10 cellular contexts compared by ENCODE assay signal in genomic region chr16:24977673-24978065, GRCh38. TPM values are rescaled to one million over a fixed set of nuclear protein-coding genes. Genes with fewer than 3 reads are reported as not detected.
A peak's percentile ranks its signal among the peaks of the same experiment; 100 is the strongest.
DNase-seq lines count a peak whose midpoint lies in the region; ATAC-seq and TF ChIP-seq lines count a peak whose summit lies in the region.
"Had no signal": no experiment of that assay in that cellular context is flagged by ENCODE, and none has a peak within 500 bp of the region (broad histone marks: within the 10 kb centered on the region; RNA-seq: fewer than 3 reads in every experiment).

No MANE protein-coding gene starts in this region.

- no peaks in the 10 kb centered on the region for H3K9me3 Mint-ChIP-seq in osteocyte (ENCODE audit: unreplicated experiment)

- no peaks in the 10 kb centered on the region for H4K20me1 ChIP-seq in fibroblast of lung (ENCODE audit: control insufficient read depth, extremely low read depth, insufficient read depth, low read length)

- no peak overlapping the region for H2AFZ ChIP-seq in fibroblast of lung (ENCODE audit: low read length)

- no peak for TF ChIP-seq CTCF in BJ (IDR thresholded peaks at IDR 0.05; ENCODE audit: insufficient read depth, low read depth, low read length)
- TF ChIP-seq CTCF in fibroblast of lung (conservative IDR thresholded peaks at IDR 0.05 in 1 of 2, IDR thresholded peaks at IDR 0.05 in 1 of 2; ENCODE audit: low read depth in 1 of 2, low read length in 2 of 2): no peak
- no peak for TF ChIP-seq CTCF in osteocyte (IDR thresholded peaks at IDR 0.05)

- ATAC-seq in GM18520 (IDR thresholded peaks at IDR 0.05; ENCODE audit: unreplicated experiment) (no peak), HG02678 (IDR thresholded peaks at IDR 0.05; ENCODE audit: unreplicated experiment) (no peak)

- no peaks in the 10 kb centered on the region for H3K9me3 ChIP-seq in fibroblast of lung (ENCODE audit: control insufficient read depth, insufficient read depth, low read depth, low read length)

- H3K36me3 ChIP-seq in BJ (ENCODE audit: control insufficient read depth, insufficient read depth, low read length) (peaks cover 12% of the 10 kb centered on the region), fibroblast of lung (ENCODE audit: control insufficient read depth, insufficient read depth, low read length) (peaks cover 12% of the 10 kb centered on the region)

- no peaks in the 10 kb centered on the region for H3K27me3 ChIP-seq in BJ (ENCODE audit: control insufficient read depth, insufficient read depth, low read length)
- no peaks in the 10 kb centered on the region for H3K27me3 ChIP-seq in fibroblast of lung (ENCODE audit: control insufficient read depth, insufficient read depth, low read length)

- H3K36me3 Mint-ChIP-seq in osteocyte (ENCODE audit: unreplicated experiment): peaks cover 35% of the 10 kb centered on the region

- peak overlapping the region; percentile 54 for H3K9ac ChIP-seq in fibroblast of lung (ENCODE audit: insufficient read depth, low read length)

- H3K27ac ChIP-seq in fibroblast of lung (ENCODE audit: insufficient read depth, low read length): peak overlapping the region; percentile 80

- H3K4me1 ChIP-seq in fibroblast of lung (ENCODE audit: control insufficient read depth, extremely low read depth, insufficient read depth, low read length): peaks cover 32% of the 10 kb centered on the region

- DNase-seq in BJ (ENCODE audit: low read depth) (peak; percentile 60), RPMI7951 (ENCODE audit: low read depth) (peak; percentile 76), fibroblast of lung (ENCODE audit: low read depth in 2 of 2) (peak; percentile 83 to 88), osteocyte (ENCODE audit: extremely low spot score, unreplicated experiment) (no peak), DMS79 (lab: John Stamatoyannopoulos, UW) (no peak), iPS-NIHi7 (ENCODE audit: extremely low spot score) (no peak)
- DNase-seq: activated naive CD4-positive, alpha-beta T cell treated with anti-CD3 and anti-CD28 coated beads, Interleukin-2, amount 10 ng/mL, durations not matched to agents 7 days and 5 days; T-helper 1 cell had no signal

- H3K27ac Mint-ChIP-seq in osteocyte (ENCODE audit: unreplicated experiment): peak overlapping the region; percentile 96
- H3K27ac Mint-ChIP-seq: activated naive CD4-positive, alpha-beta T cell treated with anti-CD3 and anti-CD28 coated beads, Interleukin-2, amount 10 ng/mL, durations not matched to agents 7 days and 5 days had no signal

- no peaks in the 10 kb centered on the region for H3K27me3 Mint-ChIP-seq in osteocyte (ENCODE audit: unreplicated experiment)
- H3K27me3 Mint-ChIP-seq: activated naive CD4-positive, alpha-beta T cell treated with anti-CD3 and anti-CD28 coated beads, Interleukin-2, amount 10 ng/mL, durations not matched to agents 7 days and 5 days had no signal

- H3K4me1 Mint-ChIP-seq in osteocyte (ENCODE audit: unreplicated experiment): peaks cover 60% of the 10 kb centered on the region

- peak overlapping the region; percentile 69 for H3K4me2 ChIP-seq in fibroblast of lung (ENCODE audit: extremely low read depth, insufficient read depth, low read length)

- POLR2A ChIA-PET in BJ (lab: Charles Lee): interaction anchor here (0.7 kb wide), 1 partner anchor 9 kb away, joined by 7 read pairs; no protein-coding TSS in a partner anchor

- H3K4me3 ChIP-seq in BJ (ENCODE audit: low read depth, low read length): no peak overlapping the region
- peak overlapping the region in 1 of 4 experiments; percentile 14 for H3K4me3 ChIP-seq in fibroblast of lung (replicated peaks in 1 of 4; ENCODE audit: control extremely low read depth in 1 of 4, insufficient read depth in 1 of 4, low read depth in 3 of 4, low read length in 4 of 4)

- peak overlapping the region; percentile 57 for H3K4me3 Mint-ChIP-seq in osteocyte (ENCODE audit: unreplicated experiment)
- H3K4me3 Mint-ChIP-seq: activated naive CD4-positive, alpha-beta T cell treated with anti-CD3 and anti-CD28 coated beads, Interleukin-2, amount 10 ng/mL, durations not matched to agents 7 days and 5 days had no signal

- CTCF ChIA-PET in BJ (lab: Yijun Ruan, JAX): interaction anchor here (1.2 kb wide), 1 partner anchor 8 kb away, joined by 4 read pairs; no protein-coding TSS in a partner anchor

- peaks cover 75% of the 10 kb centered on the region for H3K79me2 ChIP-seq in fibroblast of lung (ENCODE audit: control insufficient read depth, insufficient read depth, low read length)

RNA-seq across cellular contexts. Expression of gene ARHGAP17, which starts 37.5 kb away (rescaled TPM):
- polyA plus RNA-seq in BJ (2011; rRNA removed) (28.2 and 30.2 TPM in 2 replicates), fibroblast of lung (60.0 and 61.6 TPM in 2 replicates)
- 38.1 and 62.7 TPM in 2 replicates for polyA minus RNA-seq in BJ (2011; rRNA and poly(A)+ RNA removed)
- 19.8 and 23.4 TPM in 2 replicates for total RNA-seq in RPMI7951 (2014; rRNA removed; shearing (Covaris generic))
- total RNA-seq in fibroblast of lung (24.7 and 43.4 TPM in 2 replicates), osteocyte (93.4 and 97.3 TPM in 2 replicates)
- polyA plus RNA-seq in fibroblast of lung (2012): 90.7 and 110 TPM in 2 replicates
- 91.7 and 92.6 TPM in 2 replicates for polyA minus RNA-seq in fibroblast of lung (ENCODE audit: low replicate concordance)

Comparison
In these comparisons a context has a peak if more than half of its experiments do, and no peak if none do; other contexts are left out.
1. DNase-seq: peak in BJ (single experiment), RPMI7951 (single experiment) and fibroblast of lung (2 of 2); none in osteocyte (single experiment), DMS79 (single experiment) and iPS-NIHi7 (single experiment).